ENCODE assay signal across 6 cellular contexts in the genomic region with DNA sequence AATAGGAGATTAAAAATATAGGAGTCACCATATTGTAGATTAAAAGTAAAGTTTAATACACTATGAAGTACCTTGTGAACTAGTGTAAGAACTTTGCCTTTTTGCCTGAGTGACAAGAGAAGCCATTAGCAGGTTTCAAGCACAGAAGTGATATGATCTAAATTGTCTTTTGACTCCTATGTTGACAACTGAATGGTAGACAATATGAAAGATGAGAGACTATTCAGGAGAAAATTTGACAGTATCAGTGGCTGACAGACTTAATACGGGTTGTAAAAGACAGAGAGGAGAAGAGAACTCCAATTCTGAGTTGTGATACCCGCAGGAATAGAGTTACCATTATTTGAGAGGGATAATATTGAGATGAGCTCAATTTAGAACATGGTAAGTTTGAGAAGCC.
"Had no signal": no experiment of that assay in that cellular context is flagged by ENCODE, and none has a peak within 500 bp of the region (broad histone marks: within the 10 kb centered on the region; RNA-seq: fewer than 3 reads in every experiment).

No MANE protein-coding gene starts in this region.

- H3K4me1 Mint-ChIP-seq: IgD-negative memory B cell had no signal

- H3K4me3 Mint-ChIP-seq: IgD-negative memory B cell had no signal

- H3K27ac Mint-ChIP-seq: IgD-negative memory B cell had no signal

- H3K4me3 ChIP-seq: K562 had no signal

- H3K36me3 Mint-ChIP-seq: IgD-negative memory B cell had no signal

- H3K27ac ChIP-seq: HL-60 had no signal

- ATAC-seq: HepG2, K562 had no signal

- DNase-seq: IMR-90, KBM-7 had no signal

- H3K27me3 Mint-ChIP-seq: IgD-negative memory B cell had no signal
